ENCODE assay signal across 1 cellular context in the genomic region with DNA sequence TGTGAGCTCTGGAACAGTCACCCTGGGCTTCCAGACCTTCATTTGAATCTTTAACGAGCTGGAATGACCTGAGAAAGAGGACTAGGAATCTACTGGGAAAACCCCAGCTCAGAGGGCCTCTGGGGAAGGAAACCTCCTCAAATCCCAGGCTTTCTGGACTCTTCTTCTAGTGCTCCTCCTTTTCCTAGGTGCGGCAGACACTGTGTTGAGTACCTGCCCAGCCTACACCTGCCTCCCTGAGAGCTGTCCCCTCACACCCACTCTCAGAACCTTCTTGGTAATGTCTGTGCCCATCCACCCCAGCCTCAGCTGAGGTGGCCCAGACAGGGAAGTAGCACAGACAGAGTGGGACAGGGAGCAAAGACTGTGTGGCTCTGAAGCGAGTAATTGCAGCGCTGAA.
TF ChIP-seq lines count a peak whose summit lies in the region.

No MANE protein-coding gene starts in this region.

TF ChIP-seq in GM23338, 12 proteins besides CTCF, POLR2A, EP300 and RAD21 (continued from another document):
- TF ChIP-seq, protein P1, sequence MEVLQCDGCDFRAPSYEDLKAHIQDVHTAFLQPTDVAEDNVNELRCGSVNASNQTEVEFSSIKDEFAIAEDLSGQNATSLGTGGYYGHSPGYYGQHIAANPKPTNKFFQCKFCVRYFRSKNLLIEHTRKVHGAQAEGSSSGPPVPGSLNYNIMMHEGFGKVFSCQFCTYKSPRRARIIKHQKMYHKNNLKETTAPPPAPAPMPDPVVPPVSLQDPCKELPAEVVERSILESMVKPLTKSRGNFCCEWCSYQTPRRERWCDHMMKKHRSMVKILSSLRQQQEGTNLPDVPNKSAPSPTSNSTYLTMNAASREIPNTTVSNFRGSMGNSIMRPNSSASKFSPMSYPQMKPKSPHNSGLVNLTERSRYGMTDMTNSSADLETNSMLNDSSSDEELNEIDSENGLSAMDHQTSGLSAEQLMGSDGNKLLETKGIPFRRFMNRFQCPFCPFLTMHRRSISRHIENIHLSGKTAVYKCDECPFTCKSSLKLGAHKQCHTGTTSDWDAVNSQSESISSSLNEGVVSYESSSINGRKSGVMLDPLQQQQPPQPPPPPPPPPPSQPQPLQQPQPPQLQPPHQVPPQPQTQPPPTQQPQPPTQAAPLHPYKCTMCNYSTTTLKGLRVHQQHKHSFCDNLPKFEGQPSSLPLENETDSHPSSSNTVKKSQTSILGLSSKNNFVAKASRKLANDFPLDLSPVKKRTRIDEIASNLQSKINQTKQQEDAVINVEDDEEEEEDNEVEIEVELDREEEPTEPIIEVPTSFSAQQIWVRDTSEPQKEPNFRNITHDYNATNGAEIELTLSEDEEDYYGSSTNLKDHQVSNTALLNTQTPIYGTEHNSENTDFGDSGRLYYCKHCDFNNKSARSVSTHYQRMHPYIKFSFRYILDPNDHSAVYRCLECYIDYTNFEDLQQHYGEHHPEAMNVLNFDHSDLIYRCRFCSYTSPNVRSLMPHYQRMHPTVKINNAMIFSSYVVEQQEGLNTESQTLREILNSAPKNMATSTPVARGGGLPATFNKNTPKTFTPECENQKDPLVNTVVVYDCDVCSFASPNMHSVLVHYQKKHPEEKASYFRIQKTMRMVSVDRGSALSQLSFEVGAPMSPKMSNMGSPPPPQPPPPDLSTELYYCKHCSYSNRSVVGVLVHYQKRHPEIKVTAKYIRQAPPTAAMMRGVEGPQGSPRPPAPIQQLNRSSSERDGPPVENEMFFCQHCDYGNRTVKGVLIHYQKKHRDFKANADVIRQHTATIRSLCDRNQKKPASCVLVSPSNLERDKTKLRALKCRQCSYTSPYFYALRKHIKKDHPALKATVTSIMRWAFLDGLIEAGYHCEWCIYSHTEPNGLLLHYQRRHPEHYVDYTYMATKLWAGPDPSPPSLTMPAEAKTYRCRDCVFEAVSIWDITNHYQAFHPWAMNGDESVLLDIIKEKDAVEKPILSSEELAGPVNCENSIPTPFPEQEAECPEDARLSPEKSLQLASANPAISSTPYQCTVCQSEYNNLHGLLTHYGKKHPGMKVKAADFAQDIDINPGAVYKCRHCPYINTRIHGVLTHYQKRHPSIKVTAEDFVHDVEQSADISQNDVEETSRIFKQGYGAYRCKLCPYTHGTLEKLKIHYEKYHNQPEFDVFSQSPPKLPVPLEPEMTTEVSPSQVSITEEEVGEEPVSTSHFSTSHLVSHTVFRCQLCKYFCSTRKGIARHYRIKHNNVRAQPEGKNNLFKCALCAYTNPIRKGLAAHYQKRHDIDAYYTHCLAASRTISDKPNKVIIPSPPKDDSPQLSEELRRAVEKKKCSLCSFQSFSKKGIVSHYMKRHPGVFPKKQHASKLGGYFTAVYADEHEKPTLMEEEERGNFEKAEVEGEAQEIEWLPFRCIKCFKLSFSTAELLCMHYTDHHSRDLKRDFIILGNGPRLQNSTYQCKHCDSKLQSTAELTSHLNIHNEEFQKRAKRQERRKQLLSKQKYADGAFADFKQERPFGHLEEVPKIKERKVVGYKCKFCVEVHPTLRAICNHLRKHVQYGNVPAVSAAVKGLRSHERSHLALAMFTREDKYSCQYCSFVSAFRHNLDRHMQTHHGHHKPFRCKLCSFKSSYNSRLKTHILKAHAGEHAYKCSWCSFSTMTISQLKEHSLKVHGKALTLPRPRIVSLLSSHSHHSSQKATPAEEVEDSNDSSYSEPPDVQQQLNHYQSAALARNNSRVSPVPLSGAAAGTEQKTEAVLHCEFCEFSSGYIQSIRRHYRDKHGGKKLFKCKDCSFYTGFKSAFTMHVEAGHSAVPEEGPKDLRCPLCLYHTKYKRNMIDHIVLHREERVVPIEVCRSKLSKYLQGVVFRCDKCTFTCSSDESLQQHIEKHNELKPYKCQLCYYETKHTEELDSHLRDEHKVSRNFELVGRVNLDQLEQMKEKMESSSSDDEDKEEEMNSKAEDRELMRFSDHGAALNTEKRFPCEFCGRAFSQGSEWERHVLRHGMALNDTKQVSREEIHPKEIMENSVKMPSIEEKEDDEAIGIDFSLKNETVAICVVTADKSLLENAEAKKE (CRISPR knock-in tag; IDR thresholded peaks at IDR 0.05), result no peak
- TF ChIP-seq EZH2 (IDR thresholded peaks at IDR 0.05; ENCODE audit: low read depth, unreplicated experiment), result no peak
- TF ChIP-seq EZH2phosphoT487 (IDR thresholded peaks at IDR 0.05; ENCODE audit: unreplicated experiment), result no peak
- TF ChIP-seq, protein P2, sequence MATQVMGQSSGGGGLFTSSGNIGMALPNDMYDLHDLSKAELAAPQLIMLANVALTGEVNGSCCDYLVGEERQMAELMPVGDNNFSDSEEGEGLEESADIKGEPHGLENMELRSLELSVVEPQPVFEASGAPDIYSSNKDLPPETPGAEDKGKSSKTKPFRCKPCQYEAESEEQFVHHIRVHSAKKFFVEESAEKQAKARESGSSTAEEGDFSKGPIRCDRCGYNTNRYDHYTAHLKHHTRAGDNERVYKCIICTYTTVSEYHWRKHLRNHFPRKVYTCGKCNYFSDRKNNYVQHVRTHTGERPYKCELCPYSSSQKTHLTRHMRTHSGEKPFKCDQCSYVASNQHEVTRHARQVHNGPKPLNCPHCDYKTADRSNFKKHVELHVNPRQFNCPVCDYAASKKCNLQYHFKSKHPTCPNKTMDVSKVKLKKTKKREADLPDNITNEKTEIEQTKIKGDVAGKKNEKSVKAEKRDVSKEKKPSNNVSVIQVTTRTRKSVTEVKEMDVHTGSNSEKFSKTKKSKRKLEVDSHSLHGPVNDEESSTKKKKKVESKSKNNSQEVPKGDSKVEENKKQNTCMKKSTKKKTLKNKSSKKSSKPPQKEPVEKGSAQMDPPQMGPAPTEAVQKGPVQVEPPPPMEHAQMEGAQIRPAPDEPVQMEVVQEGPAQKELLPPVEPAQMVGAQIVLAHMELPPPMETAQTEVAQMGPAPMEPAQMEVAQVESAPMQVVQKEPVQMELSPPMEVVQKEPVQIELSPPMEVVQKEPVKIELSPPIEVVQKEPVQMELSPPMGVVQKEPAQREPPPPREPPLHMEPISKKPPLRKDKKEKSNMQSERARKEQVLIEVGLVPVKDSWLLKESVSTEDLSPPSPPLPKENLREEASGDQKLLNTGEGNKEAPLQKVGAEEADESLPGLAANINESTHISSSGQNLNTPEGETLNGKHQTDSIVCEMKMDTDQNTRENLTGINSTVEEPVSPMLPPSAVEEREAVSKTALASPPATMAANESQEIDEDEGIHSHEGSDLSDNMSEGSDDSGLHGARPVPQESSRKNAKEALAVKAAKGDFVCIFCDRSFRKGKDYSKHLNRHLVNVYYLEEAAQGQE (IDR thresholded peaks at IDR 0.05; ENCODE audit: unreplicated experiment), result no peak
- TF ChIP-seq POLR2AphosphoS5 (IDR thresholded peaks at IDR 0.05; ENCODE audit: low read depth), result no peak
- TF ChIP-seq CREB1 (CRISPR knock-in tag; IDR thresholded peaks at IDR 0.05; ENCODE audit: low read depth), result no peak
- no peak for TF ChIP-seq ZNF114 (CRISPR knock-in tag; IDR thresholded peaks at IDR 0.05)
- no peak for TF ChIP-seq NANOG (IDR thresholded peaks at IDR 0.05; ENCODE audit: borderline replicate concordance)
- no peak for TF ChIP-seq STAT1 (IDR thresholded peaks at IDR 0.05; ENCODE audit: unreplicated experiment)
- no peak for TF ChIP-seq JUNB (IDR thresholded peaks at IDR 0.05; ENCODE audit: unreplicated experiment)
